In the genomic region with DNA sequence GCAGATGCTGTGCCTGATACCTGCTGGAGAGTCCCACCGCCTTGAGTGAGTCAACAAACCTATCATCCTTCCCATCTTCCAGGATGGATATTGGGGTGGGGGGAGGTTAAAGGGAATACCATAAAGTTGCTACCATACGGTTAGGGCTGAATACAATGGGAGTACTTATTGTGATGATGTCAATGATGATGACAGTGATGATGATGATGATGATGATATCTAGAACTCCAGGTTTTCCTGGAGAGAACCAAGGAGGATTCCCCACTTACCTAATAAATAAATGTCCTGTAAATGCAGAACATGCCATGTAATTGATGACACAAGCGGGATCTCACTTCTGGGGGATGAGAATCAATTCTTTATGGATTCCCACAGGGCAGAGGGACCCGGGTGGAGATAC, we compare ENCODE assay signal across 8 cellular contexts.
DNase-seq lines count a peak whose midpoint lies in the region; ATAC-seq, FAIRE-seq and TF ChIP-seq lines count a peak whose summit lies in the region.
"Not testable (repeated sequence)": the region's sequence is repeated elsewhere in the genome, so short reads cannot be mapped to it uniquely, and the experiment has no call there.

No MANE protein-coding gene starts in this region.

- dilution Hi-C loops in endothelial cell of umbilical vein (cut with MboI; ENCODE audit: extremely low pct_ligation_motif_present, low sequenced_read_pairs) = not testable (repeated sequence)

- not testable (repeated sequence) for H3K27me3 Mint-ChIP-seq in CD4-positive, alpha-beta memory T cell; T-helper 17 cell; activated CD8-positive, alpha-beta memory T cell treated with anti-CD3 and anti-CD28 coated beads, Interleukin-2, amount 10 ng/mL, durations not matched to agents 7 days and 5 days; activated naive CD8-positive, alpha-beta T cell

- H3K4me1 Mint-ChIP-seq in CD4-positive, alpha-beta memory T cell = peaks cover 4 to 14% (median 9%) of the 10 kb centered on the region in 4 donors
- not testable (repeated sequence) for H3K4me1 Mint-ChIP-seq in T-helper 17 cell; activated naive CD8-positive, alpha-beta T cell (ENCODE audit: low read depth); stimulated activated effector memory CD8-positive, alpha-beta T cell treated with anti-CD3 and anti-CD28 coated beads, Interleukin-12 subunit alpha, Interleukin-12 subunit beta, amount 100 ng/mL, for 72 hours
- peaks cover 20% of the 10 kb centered on the region for H3K4me1 Mint-ChIP-seq in activated CD8-positive, alpha-beta memory T cell treated with anti-CD3 and anti-CD28 coated beads, Interleukin-2, amount 10 ng/mL, durations not matched to agents 7 days and 5 days

- ATAC-seq in T-helper 17 cell; activated CD8-positive, alpha-beta memory T cell treated with anti-CD3 and anti-CD28 coated beads, Interleukin-2, amount 10 ng/mL, durations not matched to agents 7 days and 5 days; stimulated activated effector memory CD8-positive, alpha-beta T cell treated with anti-CD3 and anti-CD28 coated beads, Interleukin-12 subunit alpha, Interleukin-12 subunit beta, amount 100 ng/mL, for 72 hours: not testable (repeated sequence)

- H3K9me3 ChIP-seq in CD4-positive, alpha-beta memory T cell (ENCODE audit: control insufficient read depth in 1 of 2, low read length in 2 of 2); T-helper 17 cell (ENCODE audit: control insufficient read depth, low read length, poor library complexity, severe bottlenecking); endothelial cell of umbilical vein (replicated peaks; ENCODE audit: control insufficient read depth, insufficient read depth, low read length); mucosa of stomach (ENCODE audit: control insufficient read depth, low read length): not testable (repeated sequence)

- H3K9me3 Mint-ChIP-seq in CD4-positive, alpha-beta memory T cell; activated CD8-positive, alpha-beta memory T cell treated with anti-CD3 and anti-CD28 coated beads, Interleukin-2, amount 10 ng/mL, durations not matched to agents 7 days and 5 days (ENCODE audit: low read depth); activated naive CD8-positive, alpha-beta T cell (ENCODE audit: low read depth); stimulated activated effector memory CD8-positive, alpha-beta T cell treated with anti-CD3 and anti-CD28 coated beads, Interleukin-12 subunit alpha, Interleukin-12 subunit beta, amount 100 ng/mL, for 72 hours: not testable (repeated sequence)

- H3K27me3 ChIP-seq in CD4-positive, alpha-beta memory T cell (ENCODE audit: insufficient read depth, low read length); endothelial cell of umbilical vein (ENCODE audit: control insufficient read depth in 2 of 2, insufficient read depth in 2 of 2, low read length in 2 of 2); mucosa of stomach (ENCODE audit: control insufficient read depth, insufficient read depth, low read length): not testable (repeated sequence)

- H3K79me2 ChIP-seq in endothelial cell of umbilical vein (ENCODE audit: control insufficient read depth, insufficient read depth, low read length) = peaks cover 46% of the 10 kb centered on the region

- not testable (repeated sequence) for DNase-seq in CD4-positive, alpha-beta memory T cell; T-helper 17 cell; activated CD8-positive, alpha-beta memory T cell treated with anti-CD3 and anti-CD28 coated beads, Interleukin-2, amount 10 ng/mL, durations not matched to agents 7 days and 5 days; endothelial cell of umbilical vein (ENCODE audit: low read depth, low spot score); stimulated activated effector memory CD8-positive, alpha-beta T cell treated with anti-CD3 and anti-CD28 coated beads, Interleukin-12 subunit alpha, Interleukin-12 subunit beta, amount 100 ng/mL, for 72 hours (ENCODE audit: low spot score in 2 of 2)
- peak; percentile 7 for DNase-seq in M059J (ENCODE audit: low read depth)

- H3K36me3 Mint-ChIP-seq in CD4-positive, alpha-beta memory T cell; T-helper 17 cell (ENCODE audit: low read depth); activated naive CD8-positive, alpha-beta T cell: not testable (repeated sequence)
- peaks cover 11% of the 10 kb centered on the region for H3K36me3 Mint-ChIP-seq in activated CD8-positive, alpha-beta memory T cell treated with anti-CD3 and anti-CD28 coated beads, Interleukin-2, amount 10 ng/mL, durations not matched to agents 7 days and 5 days
- peaks cover 13% of the 10 kb centered on the region for H3K36me3 Mint-ChIP-seq in stimulated activated effector memory CD8-positive, alpha-beta T cell treated with anti-CD3 and anti-CD28 coated beads, Interleukin-12 subunit alpha, Interleukin-12 subunit beta, amount 100 ng/mL, for 72 hours

- not testable (repeated sequence) for H2AFZ ChIP-seq in endothelial cell of umbilical vein (ENCODE audit: low read depth, low read length)

- H3K27ac Mint-ChIP-seq in CD4-positive, alpha-beta memory T cell = peak overlapping the region in 5 of 7 donors; percentile 15 to 50 (median 42)
- H3K27ac Mint-ChIP-seq in T-helper 17 cell = peak overlapping the region; percentile 82
- peak overlapping the region; percentile 83 for H3K27ac Mint-ChIP-seq in activated CD8-positive, alpha-beta memory T cell treated with anti-CD3 and anti-CD28 coated beads, Interleukin-2, amount 10 ng/mL, durations not matched to agents 7 days and 5 days
- H3K27ac Mint-ChIP-seq in activated naive CD8-positive, alpha-beta T cell = peak overlapping the region; percentile 41
- H3K27ac Mint-ChIP-seq in stimulated activated effector memory CD8-positive, alpha-beta T cell treated with anti-CD3 and anti-CD28 coated beads, Interleukin-12 subunit alpha, Interleukin-12 subunit beta, amount 100 ng/mL, for 72 hours = peak overlapping the region; percentile 78

- H4K20me1 ChIP-seq in endothelial cell of umbilical vein (replicated peaks; ENCODE audit: control insufficient read depth, extremely low read depth, insufficient read depth, low read length) = not testable (repeated sequence)

- H3K4me1 ChIP-seq in CD4-positive, alpha-beta memory T cell (ENCODE audit: insufficient read depth, low read length) = peaks cover 13% of the 10 kb centered on the region
- peaks cover 16% of the 10 kb centered on the region for H3K4me1 ChIP-seq in endothelial cell of umbilical vein (ENCODE audit: control insufficient read depth, extremely low read depth, insufficient read depth, low read length)
- not testable (repeated sequence) for H3K4me1 ChIP-seq in mucosa of stomach (ENCODE audit: control insufficient read depth, insufficient read depth, low read length)

- TF ChIP-seq CTCF in endothelial cell of umbilical vein (IDR thresholded peaks at IDR 0.05; ENCODE audit: extremely low read depth in 1 of 2, insufficient read depth in 1 of 2, low read depth in 1 of 2, low read length in 2 of 2) = not testable (repeated sequence)

- not testable (repeated sequence) for H3K4me3 ChIP-seq in CD4-positive, alpha-beta memory T cell (ENCODE audit: low read length in 2 of 2); endothelial cell of umbilical vein (replicated peaks in 1 of 3; ENCODE audit: insufficient read depth in 1 of 3, low read depth in 1 of 3, low read length in 3 of 3)
- H3K4me3 ChIP-seq in mucosa of stomach (ENCODE audit: low read length) = peak overlapping the region; percentile 14

- intact Hi-C loops in CD4-positive, alpha-beta memory T cell (cut with micrococcal nuclease) = not testable (repeated sequence)
- intact Hi-C loops in endothelial cell of umbilical vein (cut with micrococcal nuclease) = loop anchor here (5.0 kb wide), 1 partner anchor 369 kb away; the partner anchor contains the start of gene BCL2L11

- FAIRE-seq in endothelial cell of umbilical vein (lab: Jason Lieb, UNC) = not testable (repeated sequence)

- TSS peak; percentile 25 for BruUV-seq in endothelial cell of umbilical vein (replicated peaks; lab: Mats Ljungman, UMichigan)

- not testable (repeated sequence) for H3K9ac ChIP-seq in endothelial cell of umbilical vein (replicated peaks; ENCODE audit: extremely low read depth, insufficient read depth, low read length); mucosa of stomach (ENCODE audit: low read length)

- not testable (repeated sequence) for H3K36me3 ChIP-seq in CD4-positive, alpha-beta memory T cell (ENCODE audit: insufficient read depth, low read length); endothelial cell of umbilical vein (ENCODE audit: control insufficient read depth in 2 of 2, extremely low read depth in 1 of 2, insufficient read depth in 2 of 2, low read length in 2 of 2); mucosa of stomach (ENCODE audit: control insufficient read depth, insufficient read depth, low read length)

- H3K9me1 ChIP-seq in endothelial cell of umbilical vein (replicated peaks; ENCODE audit: control insufficient read depth, extremely low read depth, insufficient read depth, low read length) = not testable (repeated sequence)

- not testable (repeated sequence) for H3K27ac ChIP-seq in CD4-positive, alpha-beta memory T cell (ENCODE audit: low read depth, low read length)
- peak overlapping the region; percentile 53 for H3K27ac ChIP-seq in endothelial cell of umbilical vein (ENCODE audit: insufficient read depth, low read depth, low read length)

- CTCF ChIA-PET in CD4-positive, alpha-beta memory T cell (lab: Charles Lee; ENCODE audit: partially characterized antibody); activated CD8-positive, alpha-beta memory T cell treated with anti-CD3 and anti-CD28 coated beads, Interleukin-2, amount 10 ng/mL, durations not matched to agents 7 days and 5 days (lab: Charles Lee); endothelial cell of umbilical vein (lab: Charles Lee): not testable (repeated sequence)

- H3K4me2 ChIP-seq in endothelial cell of umbilical vein (ENCODE audit: insufficient read depth, low read length) = peak overlapping the region; percentile 51

- POLR2A ChIA-PET in CD4-positive, alpha-beta memory T cell (lab: Charles Lee; ENCODE audit: partially characterized antibody); endothelial cell of umbilical vein (lab: Charles Lee): not testable (repeated sequence)

- not testable (repeated sequence) for TF ChIP-seq POLR2A in endothelial cell of umbilical vein (IDR thresholded peaks at IDR 0.05; ENCODE audit: low read depth, low read length)

- peak overlapping the region in 4 of 8 donors; percentile 6 to 59 (median 50) for H3K4me3 Mint-ChIP-seq in CD4-positive, alpha-beta memory T cell
- H3K4me3 Mint-ChIP-seq in T-helper 17 cell = peak overlapping the region; percentile 49
- peak overlapping the region; percentile 78 for H3K4me3 Mint-ChIP-seq in activated CD8-positive, alpha-beta memory T cell treated with anti-CD3 and anti-CD28 coated beads, Interleukin-2, amount 10 ng/mL, durations not matched to agents 7 days and 5 days
- H3K4me3 Mint-ChIP-seq in activated naive CD8-positive, alpha-beta T cell = peak overlapping the region; percentile 44
- peak overlapping the region; percentile 70 for H3K4me3 Mint-ChIP-seq in stimulated activated effector memory CD8-positive, alpha-beta T cell treated with anti-CD3 and anti-CD28 coated beads, Interleukin-12 subunit alpha, Interleukin-12 subunit beta, amount 100 ng/mL, for 72 hours
